Comparison of ENCODE assay signal across 10 cellular contexts in genomic region chr17:67818110-67819002, GRCh38. TPM values are rescaled to one million over a fixed set of nuclear protein-coding genes. Genes with fewer than 3 reads are reported as not detected.
DNase-seq lines count a peak whose midpoint lies in the region; ATAC-seq, FAIRE-seq and TF ChIP-seq lines count a peak whose summit lies in the region.
"Had no signal": no experiment of that assay in that cellular context is flagged by ENCODE, and none has a peak within 500 bp of the region (broad histone marks: within the 10 kb centered on the region; RNA-seq: fewer than 3 reads in every experiment).

No MANE protein-coding gene starts in this region.

- intact Hi-C loops in K562 (cut with micrococcal nuclease), result no loop called here
- intact Hi-C loops in heart right ventricle (cut with DNase I), result no loop called here

- H4K20me1 ChIP-seq in K562 (replicated peaks; ENCODE audit: control insufficient read depth, insufficient read depth, low read length), result no peaks in the 10 kb centered on the region

- TF ChIP-seq EP300 in K562 (IDR thresholded peaks at IDR 0.05; ENCODE audit: low read length), result no peak

- H3K27me3 Mint-ChIP-seq in stimulated activated naive CD8-positive, alpha-beta T cell treated with anti-CD3 and anti-CD28 coated beads, Interleukin-15, amount 100 ng/mL, for 72 hours, result peaks cover 34% of the 10 kb centered on the region

- in situ Hi-C loops in K562 (cut with MboI), result no loop called here

- WGBS in K562 (ENCODE audit: insufficient coverage, low coverage, missing lambda C conversion rate), result 23% methylated on average over 5 of the region's 7 CpGs
- WGBS in heart right ventricle, 2 donors, result 73% methylated on average over 6 to 7 of the region's 7 CpGs

- no peak overlapping the region for H3K4me2 ChIP-seq in K562 (ENCODE audit: insufficient read depth, low read length)

- no peak overlapping the region for H3K27ac ChIP-seq in K562 (ENCODE audit: extremely low read depth, low read depth, low read length)
- H3K27ac ChIP-seq in heart right ventricle, result no peak overlapping the region

- ATAC-seq in HG03108 (IDR thresholded peaks at IDR 0.05; ENCODE audit: unreplicated experiment), result peak; percentile 58
- no peak for ATAC-seq in K562
- no peak for ATAC-seq in heart right ventricle
- no peak for ATAC-seq in stimulated activated naive CD8-positive, alpha-beta T cell treated with anti-CD3 and anti-CD28 coated beads, Interleukin-15, amount 100 ng/mL, for 72 hours

- POLR2A ChIA-PET in K562 (lab: Yijun Ruan, JAX), result interaction anchor here (1.7 kb wide), 1 partner anchor 10 kb away, joined by 4 read pairs; no protein-coding TSS in a partner anchor

- BruUV-seq in K562 (replicated peaks; lab: Mats Ljungman, UMichigan), result no TSS peak

- H3K4me3 ChIP-seq in K562 (no peak overlapping the region), heart right ventricle (no peak overlapping the region)

- no peak overlapping the region for H2AFZ ChIP-seq in K562 (ENCODE audit: low read depth, low read length)

- DNase-seq in GM12892 (ENCODE audit: insufficient read length) (no peak), GM20000 (ENCODE audit: low spot score) (peak; percentile 73), K562 (ENCODE audit: extremely low read depth in 1 of 4, low spot score in 3 of 4) (no peak), heart right ventricle (no peak), glomerular visceral epithelial cell (ENCODE audit: extremely low spot score) (no peak), KG1 (lab: John Stamatoyannopoulos, UW) (no peak)
- DNase-seq in stimulated activated naive CD8-positive, alpha-beta T cell treated with anti-CD3 and anti-CD28 coated beads, Interleukin-15, amount 100 ng/mL, for 72 hours, result no peak
- DNase-seq: activated naive CD4-positive, alpha-beta T cell; Calu3 had no signal

- FAIRE-seq in GM12892 (lab: Jason Lieb, UNC), result peak; percentile 27
- no peak for FAIRE-seq in K562 (lab: Jason Lieb, UNC)

- CTCF ChIA-PET in K562 (lab: Yijun Ruan, JAX; ENCODE audit: low intra/inter-chr PET ratio), result no interaction called here

- TF ChIP-seq RAD21 in K562 (CRISPR knock-in tag; conservative IDR thresholded peaks at IDR 0.05 in 1 of 2, IDR thresholded peaks at IDR 0.05 in 1 of 2), result no peak

- H3K36me3 ChIP-seq in K562 (ENCODE audit: control insufficient read depth, insufficient read depth, low read length) (no peaks in the 10 kb centered on the region), heart right ventricle (no peaks in the 10 kb centered on the region)

- H3K9me1 ChIP-seq in K562 (ENCODE audit: control insufficient read depth, insufficient read depth, low read length), result no peaks in the 10 kb centered on the region

- H3K9me3 Mint-ChIP-seq in stimulated activated naive CD8-positive, alpha-beta T cell treated with anti-CD3 and anti-CD28 coated beads, Interleukin-15, amount 100 ng/mL, for 72 hours, result no peaks in the 10 kb centered on the region

- no peaks in the 10 kb centered on the region for H3K79me2 ChIP-seq in K562 (ENCODE audit: control insufficient read depth, insufficient read depth, low read length)

- TF ChIP-seq CTCF in GM20000 (IDR thresholded peaks at IDR 0.05; ENCODE audit: extremely low read depth, missing control alignments) (no peak), K562 (IDR thresholded peaks at IDR 0.05 in 2 of 3, conservative IDR thresholded peaks at IDR 0.05 in 1 of 3; ENCODE audit: insufficient read depth in 2 of 3, low read depth in 1 of 3, low read length in 3 of 3) (no peak), heart right ventricle (IDR thresholded peaks at IDR 0.05) (no peak)

- no peak for TF ChIP-seq POLR2A in GM12892 (IDR thresholded peaks at IDR 0.05; ENCODE audit: low read depth, low read length)
- no peak for TF ChIP-seq POLR2A in K562 (conservative IDR thresholded peaks at IDR 0.05)

- no peak overlapping the region for H3K4me3 Mint-ChIP-seq in stimulated activated naive CD8-positive, alpha-beta T cell treated with anti-CD3 and anti-CD28 coated beads, Interleukin-15, amount 100 ng/mL, for 72 hours

- H3K4me1 ChIP-seq in K562 (replicated peaks in 1 of 2; ENCODE audit: control insufficient read depth in 2 of 2, insufficient read depth in 2 of 2, low read length in 2 of 2), result peaks cover 0 to 2% of the 10 kb centered on the region in 2 experiments; a peak in 2 of 5 replicates
- no peaks in the 10 kb centered on the region for H3K4me1 ChIP-seq in heart right ventricle

- no peaks in the 10 kb centered on the region for H3K4me1 Mint-ChIP-seq in stimulated activated naive CD8-positive, alpha-beta T cell treated with anti-CD3 and anti-CD28 coated beads, Interleukin-15, amount 100 ng/mL, for 72 hours

- H3K9me3 ChIP-seq in K562 (replicated peaks; ENCODE audit: control insufficient read depth, insufficient read depth, low read depth, low read length) (no peaks in the 10 kb centered on the region), heart right ventricle (no peaks in the 10 kb centered on the region)

- H3K9ac ChIP-seq in K562 (ENCODE audit: insufficient read depth in 1 of 2, low read depth in 2 of 2, low read length in 2 of 2), result peak overlapping the region in 1 of 2 experiments; percentile 58; a peak in 1 of 4 replicates

- H3K27ac Mint-ChIP-seq in stimulated activated naive CD8-positive, alpha-beta T cell treated with anti-CD3 and anti-CD28 coated beads, Interleukin-15, amount 100 ng/mL, for 72 hours, result no peak overlapping the region

- H3K27me3 ChIP-seq in K562 (ENCODE audit: control insufficient read depth in 2 of 2, insufficient read depth in 2 of 2, low read length in 2 of 2), result 0 out of 5 replicates have a peak, but pooled peaks cover 0 to 6% of the 10 kb centered on the region in 2 experiments
- H3K27me3 ChIP-seq in heart right ventricle, result peaks cover 0 to 3% (median 0%) of the 10 kb centered on the region in 7 donors

TF ChIP-seq in K562, 482 proteins besides CTCF, POLR2A, EP300 and RAD21 (continues in another document):
- TF ChIP-seq NCOA1 (IDR thresholded peaks at IDR 0.05; ENCODE audit: low read depth) (no peak), HOXB6 (CRISPR knock-in tag; IDR thresholded peaks at IDR 0.05; ENCODE audit: borderline replicate concordance) (no peak), RFX7 (CRISPR knock-in tag; IDR thresholded peaks at IDR 0.05) (no peak), CREM (IDR thresholded peaks at IDR 0.05; ENCODE audit: low read depth) (peak; percentile 77), ZNF124 (CRISPR knock-in tag; IDR thresholded peaks at IDR 0.05) (no peak), PBX2 (CRISPR knock-in tag; IDR thresholded peaks at IDR 0.05; ENCODE audit: low read depth) (no peak), PBX2 (tag; conservative IDR thresholded peaks at IDR 0.05; ENCODE audit: low read depth) (peak; percentile 79), ATF1 (CRISPR knock-in tag; IDR thresholded peaks at IDR 0.05) (no peak), ATF1 (tag; IDR thresholded peaks at IDR 0.05) (peak; percentile 67), CEBPG (CRISPR knock-in tag; IDR thresholded peaks at IDR 0.05) (no peak), CEBPG (tag; conservative IDR thresholded peaks at IDR 0.05 in 1 of 2, IDR thresholded peaks at IDR 0.05 in 1 of 2) (0 out of 4 replicates have a peak, but pooled peaks of 1 of the 2 experiments have one; percentile 25), MEIS2 (IDR thresholded peaks at IDR 0.05; ENCODE audit: partially characterized antibody) (peak; percentile 86), JUNB (CRISPR knock-in tag; conservative IDR thresholded peaks at IDR 0.05) (no peak)

RNA-seq across cellular contexts. Expression of gene BPTF, which starts 6.9 kb away (rescaled TPM):
- 40.5 TPM for polyA plus RNA-seq in GM12892 (2012; ENCODE audit: missing spikeins)
- total RNA-seq in K562 (2011; cell fraction: chromatin; rRNA removed; ENCODE audit: low replicate concordance), result 100 and 315 TPM in 2 replicates
- total RNA-seq in K562 (2011; cell fraction: nucleolus; rRNA removed), result 41.5 and 54.1 TPM in 2 replicates
- total RNA-seq in K562 (2011; cell fraction: nucleoplasm; rRNA removed), result 81.4 and 104 TPM in 2 replicates
- total RNA-seq in K562 (2014; rRNA removed), result 21.8 and 26.7 TPM in 2 replicates
- 37.8 TPM in 2 replicates for total RNA-seq in K562 (2014; rRNA removed; fragmentation: Illumina TruSeq; extraction: Trizol)
- 41.6 and 43.7 TPM in 2 replicates for total RNA-seq in K562 (2015; rRNA removed; fragmentation: Illumina TruSeq; extraction: Trizol)
- 42.1 and 52.1 TPM in 2 replicates for total RNA-seq in K562 (2021)
- polyA plus RNA-seq in K562 (2011; rRNA removed), result 26.9 and 34.7 TPM in 2 replicates
- polyA plus RNA-seq in K562 (2011; cell fraction: cytosol; rRNA removed), result 20.2 and 24.6 TPM in 2 replicates
- polyA plus RNA-seq in K562 (2011; cell fraction: nucleus; rRNA removed), result 46.2 and 52.3 TPM in 2 replicates
- polyA plus RNA-seq in K562 (2012), result 35.9 and 38.8 TPM in 2 replicates
- 39.4 and 45.7 TPM in 2 replicates for polyA plus RNA-seq in K562 (2014; fragmentation: Illumina TruSeq; extraction: Trizol)
- 10 to 100 TPM; 12.5 to 25.3 TPM for polyA plus RNA-seq in K562 (2014; fragmentation: Nextera tagmentation; extraction: Ambion mirVana)
- 16.6 and 20.5 TPM in 2 replicates for polyA plus RNA-seq in K562 (2014; rRNA removed)
- 112 and 118 TPM in 2 replicates for polyA minus RNA-seq in K562 (2011; rRNA and poly(A)+ RNA removed)
- 36.4 and 37.0 TPM in 2 replicates for polyA minus RNA-seq in K562 (2011; cell fraction: cytosol; rRNA and poly(A)+ RNA removed)
- 30.4 and 53.4 TPM in 2 replicates for polyA minus RNA-seq in K562 (2011; cell fraction: nucleus; rRNA and poly(A)+ RNA removed)
- 100 to 1,000 TPM in 1 of 10 donors, 10 to 100 TPM in 9; 56.7 to 102 (median 86.6) TPM for total RNA-seq in heart right ventricle
- polyA plus RNA-seq in heart right ventricle, result 10 to 100 TPM in 1 of 2 donors, 1 to 10 TPM in 1; 9.2 to 21.7 TPM
